Comparison of ENCODE assay signal across 22 cellular contexts in genomic region chr5:107074991-107075390, GRCh38.
DNase-seq lines count a peak whose midpoint lies in the region; ATAC-seq, FAIRE-seq and TF ChIP-seq lines count a peak whose summit lies in the region.
"Had no signal": no experiment of that assay in that cellular context is flagged by ENCODE, and none has a peak within 500 bp of the region (broad histone marks: within the 10 kb centered on the region; RNA-seq: fewer than 3 reads in every experiment).

No MANE protein-coding gene starts in this region.

- no peak overlapping the region for H3K4me3 ChIP-seq in retinal pigment epithelial cell (ENCODE audit: low read length)
- H3K4me3 ChIP-seq in small intestine (ENCODE audit: low read depth in 1 of 2, low read length in 2 of 2), result no peak overlapping the region
- H3K4me3 ChIP-seq: BLaER1, GM23248 had no signal

- peak; percentile 3 for DNase-seq in HK-2 (ENCODE audit: unreplicated experiment)
- peak; percentile 20 for DNase-seq in astrocyte of the hippocampus (ENCODE audit: low read depth, low spot score)
- DNase-seq in kidney glomerular epithelial cell (lab: John Stamatoyannopoulos, UW), result peak; percentile 78
- peak; percentile 86 for DNase-seq in retinal pigment epithelial cell (ENCODE audit: low read depth)
- no peak for DNase-seq in NCI-H510A (lab: John Stamatoyannopoulos, UW)
- no peak for DNase-seq in small intestine
- DNase-seq: Caco-2; CD4-positive, alpha-beta T cell; DND-41; GM23248; H9; HFFc6; IMR-90; MV-4-11; NCI-H1105 treated with DMSO at 0.1 percent for 48 hours; NCI-H2081; NCI-H2171 treated with DMSO at 0.1 percent for 48 hours; NCI-H526 treated with DMSO at 0.1 percent for 48 hours; Right ventricle myocardium superior had no signal

- 89 to 98% (median 97%) methylated on average over 1 of the region's 1 CpG for WGBS in small intestine, 3 donors

- H3K27ac ChIP-seq in small intestine (ENCODE audit: low read depth in 1 of 2, low read length in 1 of 2), result no peak overlapping the region
- H3K27ac ChIP-seq: BLaER1, GM23248 had no signal

- ATAC-seq in HG03565 (IDR thresholded peaks at IDR 0.05; ENCODE audit: unreplicated experiment), result no peak

- no peak for FAIRE-seq in small intestine (lab: Jason Lieb, UNC)
- FAIRE-seq: GM12891 had no signal

- no peaks in the 10 kb centered on the region for H3K9me3 ChIP-seq in small intestine (ENCODE audit: control insufficient read depth, low read depth)
- H3K9me3 ChIP-seq: Caco-2 had no signal

- H3K27me3 ChIP-seq in small intestine (ENCODE audit: control insufficient read depth in 2 of 2, insufficient read depth in 2 of 2, low read length in 2 of 2), result no peaks in the 10 kb centered on the region
- H3K27me3 ChIP-seq: BLaER1 had no signal

- no peaks in the 10 kb centered on the region for H3K36me3 ChIP-seq in small intestine (ENCODE audit: control insufficient read depth in 2 of 2, insufficient read depth in 2 of 2, low read length in 2 of 2)
- H3K36me3 ChIP-seq: BLaER1 had no signal

- no peak for TF ChIP-seq CTCF in retinal pigment epithelial cell (conservative IDR thresholded peaks at IDR 0.05; ENCODE audit: low read depth, low read length)

- no peaks in the 10 kb centered on the region for H3K4me1 ChIP-seq in small intestine (ENCODE audit: control insufficient read depth in 2 of 2, insufficient read depth in 1 of 2, low read depth in 1 of 2, low read length in 1 of 2)
- H3K4me1 ChIP-seq: BLaER1 had no signal

Comparison
In these comparisons a context has a peak if more than half of its experiments do, and no peak if none do; other contexts are left out.
1. DNase-seq: peak in HK-2 (single experiment), astrocyte of the hippocampus (single experiment), kidney glomerular epithelial cell (single experiment) and retinal pigment epithelial cell (single experiment); none in NCI-H510A (single experiment) and small intestine (single experiment).